ENCODE assay signal across 22 cellular contexts in genomic region chr2:187825108-187825507, GRCh38.
"Had no signal": no experiment of that assay in that cellular context is flagged by ENCODE, and none has a peak within 500 bp of the region (broad histone marks: within the 10 kb centered on the region; RNA-seq: fewer than 3 reads in every experiment).

No MANE protein-coding gene starts in this region.

- H3K4me1 Mint-ChIP-seq: endodermal cell had no signal

- DNase-seq: colonic mucosa; cortex of kidney; dermis blood vessel endothelial cell; dorsolateral prefrontal cortex; effector CD4-positive, alpha-beta T cell; effector CD8-positive, alpha-beta T cell; effector memory CD4-positive, alpha-beta T cell; effector memory CD8-positive, alpha-beta T cell; endodermal cell; erythroblast; esophagus squamous epithelium; foreskin fibroblast; foreskin keratinocyte; foreskin melanocyte; gastrocnemius medialis; glutamatergic neuron; head of caudate nucleus; heart left ventricle; heart right ventricle had no signal

- H3K4me3 Mint-ChIP-seq: dendritic cell treated with granulocyte-macrophage colony-stimulating factor and Interleukin-4, amounts not matched to agents 40 ng/mL and 50 ng/mL, for 4 days; effector memory CD8-positive, alpha-beta T cell; endodermal cell had no signal

- H3K27ac Mint-ChIP-seq: dendritic cell treated with granulocyte-macrophage colony-stimulating factor and Interleukin-4, amounts not matched to agents 40 ng/mL and 50 ng/mL, for 4 days; effector memory CD8-positive, alpha-beta T cell; endodermal cell had no signal

- ATAC-seq: effector memory CD8-positive, alpha-beta T cell; esophagus mucosa; foreskin keratinocyte; gastrocnemius medialis; gastroesophageal sphincter; heart left ventricle; heart right ventricle had no signal

- H3K27me3 Mint-ChIP-seq: dendritic cell treated with granulocyte-macrophage colony-stimulating factor and Interleukin-4, amounts not matched to agents 40 ng/mL and 50 ng/mL, for 4 days; effector memory CD8-positive, alpha-beta T cell had no signal
